ENCODE assay signal across 2 cellular contexts in the genomic region with DNA sequence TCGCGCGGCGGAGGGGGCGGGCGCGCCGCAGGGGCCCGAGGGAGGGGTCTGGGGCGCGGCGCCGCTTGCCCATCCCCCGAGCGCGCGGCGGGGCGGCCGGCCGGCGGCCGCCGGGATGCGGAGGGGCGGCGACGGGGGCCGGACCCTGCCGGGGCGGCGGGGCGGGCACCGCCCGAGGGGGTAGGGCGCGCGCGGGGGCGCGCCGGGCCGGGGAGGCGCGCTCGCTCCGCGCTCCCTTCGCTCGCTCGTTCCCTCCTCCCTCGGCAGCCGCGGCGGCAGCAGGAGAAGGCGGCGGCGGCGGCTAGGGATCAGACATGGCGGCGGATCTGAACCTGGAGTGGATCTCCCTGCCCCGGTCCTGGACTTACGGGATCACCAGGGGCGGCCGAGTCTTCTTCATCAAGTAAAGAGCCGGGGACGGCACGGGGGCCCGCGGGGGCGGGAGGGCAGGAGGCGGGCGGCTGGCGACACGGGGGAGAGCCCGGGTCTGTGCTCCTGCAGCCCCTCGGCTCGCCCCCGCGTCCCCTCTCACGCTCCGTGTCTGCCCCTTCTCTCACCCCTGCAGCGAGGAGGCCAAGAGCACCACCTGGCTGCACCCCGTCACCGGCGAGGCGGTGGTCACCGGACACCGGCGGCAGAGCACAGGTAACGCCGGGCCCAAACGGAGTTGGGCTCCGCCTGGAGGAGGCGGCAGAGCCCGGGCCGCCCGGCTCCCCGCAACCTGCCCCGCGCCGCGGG.
TF ChIP-seq lines count a peak whose summit lies in the region.

PLEKHA5 (plus strand) TSS at position 248 of the 738 bp plus-strand sequence; CDS start at position 315, 67 bp downstream.

TF ChIP-seq in SK-N-SH, 30 proteins besides CTCF, POLR2A, EP300 and RAD21:
- peak; percentile 16 for TF ChIP-seq CHD2 (IDR thresholded peaks at IDR 0.05; ENCODE audit: low read length, partially characterized antibody)
- TF ChIP-seq USF1 (IDR thresholded peaks at IDR 0.05; ENCODE audit: borderline replicate concordance, low read depth) = no peak
- TF ChIP-seq YY1 (IDR thresholded peaks at IDR 0.05; ENCODE audit: low read depth) = 0 out of 2 replicates have a peak, but pooled peaks have one; percentile 63

TF ChIP-seq in GM12878, 131 proteins besides CTCF, POLR2A, EP300 and RAD21:
- TF ChIP-seq SKIL (IDR thresholded peaks at IDR 0.05; ENCODE audit: low read depth, poor library complexity, severe bottlenecking) (no peak), BCL3 (IDR thresholded peaks at IDR 0.05; ENCODE audit: borderline replicate concordance, insufficient read depth, low read depth, low read length, poor library complexity, severe bottlenecking) (no peak), NFIC (IDR thresholded peaks at IDR 0.05; ENCODE audit: low read depth, low read length) (no peak), ASH2L (IDR thresholded peaks at IDR 0.05; ENCODE audit: borderline replicate concordance, low read depth) (no peak), HCFC1 (IDR thresholded peaks at IDR 0.05; ENCODE audit: low read length) (no peak), MEF2B (IDR thresholded peaks at IDR 0.05; ENCODE audit: partially characterized antibody, poor library complexity, severe bottlenecking) (no peak), MXI1 (IDR thresholded peaks at IDR 0.05; ENCODE audit: low read depth, low read length) (no peak), NRF1 (conservative IDR thresholded peaks at IDR 0.05; ENCODE audit: low read depth, low read length) (no peak), RB1 (IDR thresholded peaks at IDR 0.05; ENCODE audit: borderline replicate concordance) (no peak), ZNF207 (IDR thresholded peaks at IDR 0.05; ENCODE audit: borderline replicate concordance) (no peak), BHLHE40 (IDR thresholded peaks at IDR 0.05; ENCODE audit: borderline replicate concordance in 1 of 2, low read depth in 2 of 2, low read length in 1 of 2) (no peak), ZNF622 (IDR thresholded peaks at IDR 0.05) (no peak), TCF12 (IDR thresholded peaks at IDR 0.05; ENCODE audit: low read depth, low read length) (no peak), JUNB (IDR thresholded peaks at IDR 0.05) (no peak)
- TF ChIP-seq, protein P1, sequence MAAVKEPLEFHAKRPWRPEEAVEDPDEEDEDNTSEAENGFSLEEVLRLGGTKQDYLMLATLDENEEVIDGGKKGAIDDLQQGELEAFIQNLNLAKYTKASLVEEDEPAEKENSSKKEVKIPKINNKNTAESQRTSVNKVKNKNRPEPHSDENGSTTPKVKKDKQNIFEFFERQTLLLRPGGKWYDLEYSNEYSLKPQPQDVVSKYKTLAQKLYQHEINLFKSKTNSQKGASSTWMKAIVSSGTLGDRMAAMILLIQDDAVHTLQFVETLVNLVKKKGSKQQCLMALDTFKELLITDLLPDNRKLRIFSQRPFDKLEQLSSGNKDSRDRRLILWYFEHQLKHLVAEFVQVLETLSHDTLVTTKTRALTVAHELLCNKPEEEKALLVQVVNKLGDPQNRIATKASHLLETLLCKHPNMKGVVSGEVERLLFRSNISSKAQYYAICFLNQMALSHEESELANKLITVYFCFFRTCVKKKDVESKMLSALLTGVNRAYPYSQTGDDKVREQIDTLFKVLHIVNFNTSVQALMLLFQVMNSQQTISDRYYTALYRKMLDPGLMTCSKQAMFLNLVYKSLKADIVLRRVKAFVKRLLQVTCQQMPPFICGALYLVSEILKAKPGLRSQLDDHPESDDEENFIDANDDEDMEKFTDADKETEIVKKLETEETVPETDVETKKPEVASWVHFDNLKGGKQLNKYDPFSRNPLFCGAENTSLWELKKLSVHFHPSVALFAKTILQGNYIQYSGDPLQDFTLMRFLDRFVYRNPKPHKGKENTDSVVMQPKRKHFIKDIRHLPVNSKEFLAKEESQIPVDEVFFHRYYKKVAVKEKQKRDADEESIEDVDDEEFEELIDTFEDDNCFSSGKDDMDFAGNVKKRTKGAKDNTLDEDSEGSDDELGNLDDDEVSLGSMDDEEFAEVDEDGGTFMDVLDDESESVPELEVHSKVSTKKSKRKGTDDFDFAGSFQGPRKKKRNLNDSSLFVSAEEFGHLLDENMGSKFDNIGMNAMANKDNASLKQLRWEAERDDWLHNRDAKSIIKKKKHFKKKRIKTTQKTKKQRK (IDR thresholded peaks at IDR 0.05; ENCODE audit: low read depth, low read length) = no peak
